In genomic region chr4:52824270-52824602, GRCh38 we compare ENCODE assay signal across 23 cellular contexts. TPM values are rescaled to one million over a fixed set of nuclear protein-coding genes. Genes with fewer than 3 reads are reported as not detected.
A peak's percentile ranks its signal among the peaks of the same experiment; 100 is the strongest.
DNase-seq lines count a peak whose midpoint lies in the region; ATAC-seq and TF ChIP-seq lines count a peak whose summit lies in the region.
"Had no signal": no experiment of that assay in that cellular context is flagged by ENCODE, and none has a peak within 500 bp of the region (broad histone marks: within the 10 kb centered on the region; RNA-seq: fewer than 3 reads in every experiment).

No MANE protein-coding gene starts in this region.

- no peaks in the 10 kb centered on the region for H3K9me3 ChIP-seq in cardiac muscle cell (ENCODE audit: low read depth)
- no peaks in the 10 kb centered on the region for H3K9me3 ChIP-seq in stomach
- no peaks in the 10 kb centered on the region for H3K9me3 ChIP-seq in testis
- H3K9me3 ChIP-seq: neutrophil, thyroid gland had no signal

- intact Hi-C loops in Right ventricle myocardium superior (cut with DNase I) (no loop called here), stomach (cut with DNase I; ENCODE audit: low total_unique reads) (no loop called here), testis (cut with DNase I; ENCODE audit: low total_unique reads) (no loop called here)

- no peak for DNase-seq in cardiac muscle cell (ENCODE audit: low read depth in 1 of 2, low spot score in 1 of 2)
- no peak for DNase-seq in Right ventricle myocardium superior
- DNase-seq in chondrocyte (ENCODE audit: low spot score) = no peak
- no peak for DNase-seq in nephron progenitor cell
- DNase-seq in stomach = no peak
- DNase-seq in foreskin melanocyte = no peak
- DNase-seq in testis = no peak
- DNase-seq: activated effector memory CD4-positive, alpha-beta T cell treated with anti-CD3 and anti-CD28 coated beads, Interleukin-2, amount 50 U/mL, for 16 hours; amniotic stem cell; central memory CD4-positive, alpha-beta T cell; erythroblast; NCI-H1436 treated with DMSO at 0.1 percent for 48 hours; NCI-H2171; NCI-H524 treated with DMSO at 0.1 percent for 48 hours had no signal

- TF ChIP-seq CTCF in cardiac muscle cell (IDR thresholded peaks at IDR 0.05; ENCODE audit: low read depth, low read length) (no peak), chondrocyte (IDR thresholded peaks at IDR 0.05) (no peak), nephron progenitor cell (IDR thresholded peaks at IDR 0.05) (no peak), stomach (IDR thresholded peaks at IDR 0.05) (no peak), testis (IDR thresholded peaks at IDR 0.05) (no peak)

- H3K4me1 Mint-ChIP-seq in chondrocyte (ENCODE audit: low read depth) = peaks cover 38% of the 10 kb centered on the region
- peaks cover 29% of the 10 kb centered on the region for H3K4me1 Mint-ChIP-seq in nephron progenitor cell
- H3K4me1 Mint-ChIP-seq: CD14-positive monocyte; stimulated activated memory B cell treated with anti-CD40 and anti-IgM and Interleukin-4, amounts not matched to agents 10 μg/mL and 1 μg/mL and 100 μg/mL, for 72 hours had no signal

- H3K27ac Mint-ChIP-seq in chondrocyte (ENCODE audit: unreplicated experiment) (peak overlapping the region; percentile 82), nephron progenitor cell (peak overlapping the region; percentile 83)
- H3K27ac Mint-ChIP-seq: CD14-positive monocyte; IgD-negative memory B cell; stimulated activated memory B cell treated with anti-CD40 and anti-IgM and Interleukin-4, amounts not matched to agents 10 μg/mL and 1 μg/mL and 100 μg/mL, for 72 hours had no signal

- TF ChIP-seq EP300 in stomach (IDR thresholded peaks at IDR 0.05) = no peak

- 74 to 99% (median 96%) methylated on average over 6 of the region's 6 CpGs for WGBS in stomach, 5 donors
- 95 to 97% methylated on average over 6 of the region's 6 CpGs for WGBS in testis, 2 donors

- H3K4me3 Mint-ChIP-seq in chondrocyte (ENCODE audit: unreplicated experiment) (no peak overlapping the region), nephron progenitor cell (no peak overlapping the region)
- H3K4me3 Mint-ChIP-seq: CD14-positive monocyte; IgD-negative memory B cell; stimulated activated memory B cell treated with anti-CD40 and anti-IgM and Interleukin-4, amounts not matched to agents 10 μg/mL and 1 μg/mL and 100 μg/mL, for 72 hours had no signal

- H3K4me1 ChIP-seq in cardiac muscle cell (ENCODE audit: low read depth) (peaks cover 19% of the 10 kb centered on the region), stomach (peaks cover 12 to 35% (median 21%) of the 10 kb centered on the region in 4 donors), testis (no peaks in the 10 kb centered on the region)

- H3K36me3 ChIP-seq in cardiac muscle cell = no peaks in the 10 kb centered on the region
- H3K36me3 ChIP-seq in stomach = no peaks in the 10 kb centered on the region
- H3K36me3 ChIP-seq in testis (ENCODE audit: low read depth, missing control alignments) = no peaks in the 10 kb centered on the region
- H3K36me3 ChIP-seq: neutrophil, thyroid gland had no signal

- H3K27ac ChIP-seq in cardiac muscle cell (peak overlapping the region; percentile 97), stomach (peak overlapping the region in 4 of 5 donors; percentile 24 to 72 (median 50)), testis (no peak overlapping the region)
- H3K27ac ChIP-seq: neutrophil had no signal

- H3K27me3 ChIP-seq in cardiac muscle cell (no peaks in the 10 kb centered on the region), stomach (no peaks in the 10 kb centered on the region), testis (no peaks in the 10 kb centered on the region)
- H3K27me3 ChIP-seq: dorsolateral prefrontal cortex, neutrophil, thyroid gland had no signal

- H3K27me3 Mint-ChIP-seq in chondrocyte (ENCODE audit: low read depth) = no peaks in the 10 kb centered on the region
- H3K27me3 Mint-ChIP-seq in nephron progenitor cell (ENCODE audit: low read depth, poor library complexity) = peaks cover 3% of the 10 kb centered on the region
- H3K27me3 Mint-ChIP-seq: IgD-negative memory B cell; stimulated activated memory B cell treated with anti-CD40 and anti-IgM and Interleukin-4, amounts not matched to agents 10 μg/mL and 1 μg/mL and 100 μg/mL, for 72 hours had no signal

- no peak for TF ChIP-seq POLR2A in stomach (IDR thresholded peaks at IDR 0.05)
- TF ChIP-seq POLR2A in testis (IDR thresholded peaks at IDR 0.05) = no peak

- H3K4me3 ChIP-seq in cardiac muscle cell (no peak overlapping the region), stomach (no peak overlapping the region), testis (no peak overlapping the region)
- H3K4me3 ChIP-seq: dorsolateral prefrontal cortex, thyroid gland had no signal

- no peak for ATAC-seq in Right ventricle myocardium superior (ENCODE audit: poor library complexity)
- no peak for ATAC-seq in GM18867 (IDR thresholded peaks at IDR 0.05; ENCODE audit: unreplicated experiment)
- ATAC-seq: sciatic nerve had no signal

- H3K9me3 Mint-ChIP-seq in chondrocyte (ENCODE audit: low read depth) = no peaks in the 10 kb centered on the region
- peaks cover 6% of the 10 kb centered on the region for H3K9me3 Mint-ChIP-seq in nephron progenitor cell

- no peaks in the 10 kb centered on the region for H3K36me3 Mint-ChIP-seq in chondrocyte (ENCODE audit: low read depth)
- no peaks in the 10 kb centered on the region for H3K36me3 Mint-ChIP-seq in nephron progenitor cell (ENCODE audit: low read depth)
- H3K36me3 Mint-ChIP-seq: CD14-positive monocyte; IgD-negative memory B cell; stimulated activated memory B cell treated with anti-CD40 and anti-IgM and Interleukin-4, amounts not matched to agents 10 μg/mL and 1 μg/mL and 100 μg/mL, for 72 hours had no signal

RNA-seq across cellular contexts. Expression of gene RASL11B, which starts 37.9 kb away (rescaled TPM):
- total RNA-seq in cardiac muscle cell = 37.5 and 50.0 TPM in 2 replicates
- 74.1 and 81.0 TPM in 2 replicates for polyA plus RNA-seq in cardiac muscle cell
- total RNA-seq in Right ventricle myocardium superior = 5.4 TPM
- 6.5 to 30.5 TPM (median 8.1 TPM) in 3 replicates for total RNA-seq in chondrocyte
- 1 to 10 TPM in 4 of 5 donors, not detected in 1; 1.2 to 6.4 (median 4.9) TPM for total RNA-seq in stomach
- 1 to 10 TPM in 2 of 3 donors, under 1 TPM in 1; 0.83 to 2.9 (median 1.8) TPM for polyA plus RNA-seq in stomach
- total RNA-seq in testis = 10 to 100 TPM; 16.7 to 25.5 TPM
- polyA plus RNA-seq in testis (ENCODE audit: insufficient read depth, low read depth, low replicate concordance) = 15.3 TPM
- total RNA-seq: G401 had no signal
- polyA plus RNA-seq: CD14-positive monocyte had no signal

Comparison
In these comparisons a context has a peak if more than half of its experiments do, and no peak if none do; other contexts are left out.
1. H3K27ac ChIP-seq: peak in cardiac muscle cell (single experiment) and stomach (4 of 5); none in testis (0 of 2).